Comparison of ENCODE assay signal across 24 cellular contexts in the genomic region with DNA sequence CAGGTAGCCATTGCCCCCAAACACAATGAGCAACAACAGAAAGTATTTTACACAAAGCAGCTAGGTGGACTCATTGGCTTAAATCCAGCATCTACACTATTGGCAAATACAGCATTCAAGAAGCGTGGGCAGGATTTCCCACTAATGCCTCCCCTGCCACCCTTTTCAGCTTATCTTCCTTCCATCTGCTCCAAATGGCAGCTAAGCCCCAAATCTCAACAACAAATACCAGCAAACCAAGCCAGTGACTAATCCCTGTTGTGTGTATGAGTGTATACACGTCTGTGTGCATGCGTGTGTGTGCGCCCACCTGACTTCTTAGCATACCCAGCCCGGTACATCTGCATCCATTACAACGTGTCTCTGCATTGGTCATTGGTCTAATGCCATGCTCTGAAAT.
"Had no signal": no experiment of that assay in that cellular context is flagged by ENCODE, and none has a peak within 500 bp of the region (broad histone marks: within the 10 kb centered on the region; RNA-seq: fewer than 3 reads in every experiment).

No MANE protein-coding gene starts in this region.

- H3K4me1 ChIP-seq: esophagus squamous epithelium, left lung, parathyroid adenoma, right atrium auricular region, vagina had no signal

- H3K27me3 ChIP-seq: esophagus squamous epithelium, heart right ventricle, left lung, right atrium auricular region, stomach, thyroid gland, vagina had no signal

- H2AFZ ChIP-seq: parathyroid adenoma had no signal

- H3K4me3 ChIP-seq: esophagus squamous epithelium, heart right ventricle, left lung, mucosa of descending colon, right atrium auricular region, smooth muscle cell, stomach, thyroid gland, vagina had no signal

- H3K9ac ChIP-seq: parathyroid adenoma had no signal

- ATAC-seq: left cardiac atrium, left lung, mucosa of descending colon, sciatic nerve had no signal

- H3K36me3 ChIP-seq: esophagus squamous epithelium, heart right ventricle, left lung, right atrium auricular region, stomach, thyroid gland, vagina had no signal

- H3K27ac ChIP-seq: esophagus squamous epithelium, left lung, parathyroid adenoma, right atrium auricular region, stomach, thyroid gland, vagina had no signal

- H3K4me2 ChIP-seq: smooth muscle cell had no signal

- DNase-seq: dermis blood vessel endothelial cell; effector memory CD4-positive, alpha-beta T cell; esophagus squamous epithelium; foreskin melanocyte; glutamatergic neuron; heart right ventricle; hippocampal formation; left cardiac atrium; left lung; mesenchymal stem cell; mucosa of descending colon; naive B cell; stimulated activated CD4-positive, alpha-beta T cell treated with anti-CD3 and anti-CD28 coated beads, Interleukin-12 subunit alpha, Interleukin-12 subunit beta, amount 100 ng/mL, for 4 hours; stimulated activated CD4-positive, alpha-beta T cell treated with anti-CD3 and anti-CD28 coated beads, Interleukin-1b, Interleukin-23, amount 100 ng/mL, for 48 hours; stimulated activated CD4-positive, alpha-beta T cell treated with anti-CD3 and anti-CD28 coated beads, Interleukin-4, amount 100 ng/mL, for 1 hour; stimulated activated CD8-positive, alpha-beta memory T cell treated with anti-CD3 and anti-CD28 coated beads, Interleukin-4, amount 100 ng/mL, for 48 hours; stimulated activated naive CD4-positive, alpha-beta T cell treated with Interleukin-2 at 50 U/mL for 16 hours; stomach; thyroid gland had no signal

- H3K9me3 ChIP-seq: esophagus squamous epithelium, heart right ventricle, left lung, mucosa of descending colon, right atrium auricular region, stomach, thyroid gland, vagina had no signal
